Comparison of ENCODE assay signal across 14 cellular contexts in genomic region chr4:125714845-125715244, GRCh38.
"Had no signal": no experiment of that assay in that cellular context is flagged by ENCODE, and none has a peak within 500 bp of the region (broad histone marks: within the 10 kb centered on the region; RNA-seq: fewer than 3 reads in every experiment).

No MANE protein-coding gene starts in this region.

- ATAC-seq: activated CD8-positive, alpha-beta memory T cell treated with anti-CD3 and anti-CD28 coated beads, Interleukin-2, amount 10 ng/mL, durations not matched to agents 7 days and 5 days; activated naive CD8-positive, alpha-beta T cell treated with anti-CD3 and anti-CD28 coated beads, Interleukin-2, amount 50 U/mL, for 24 hours; left colon; lower lobe of right lung; stimulated activated effector memory CD8-positive, alpha-beta T cell treated with anti-CD3 and anti-CD28 coated beads, Interleukin-12 subunit alpha, Interleukin-12 subunit beta, amount 100 ng/mL, for 72 hours had no signal

- DNase-seq: activated CD4-positive, alpha-beta memory T cell treated with anti-CD3 and anti-CD28 coated beads for 36 hours; activated CD8-positive, alpha-beta memory T cell treated with anti-CD3 and anti-CD28 coated beads, Interleukin-2, amount 10 ng/mL, durations not matched to agents 7 days and 5 days; activated naive CD4-positive, alpha-beta T cell treated with anti-CD3 and anti-CD28 coated beads for 36 hours; activated naive CD8-positive, alpha-beta T cell treated with anti-CD3 and anti-CD28 coated beads, Interleukin-2, amount 50 U/mL, for 24 hours; activated T-cell treated with anti-CD3 and anti-CD28 coated beads, Interleukin-2, amount 50 U/mL, for 1 hour; dermis blood vessel endothelial cell; hippocampal formation; left colon; lower lobe of right lung; midbrain; sigmoid colon had no signal

- H3K4me3 ChIP-seq: ascending aorta, breast epithelium, lower lobe of right lung, sigmoid colon had no signal

- H3K36me3 ChIP-seq: ascending aorta, breast epithelium, lower lobe of right lung, sigmoid colon had no signal

- H3K4me1 ChIP-seq: ascending aorta, breast epithelium, lower lobe of right lung, sigmoid colon had no signal

- H3K27me3 ChIP-seq: ascending aorta, breast epithelium, sigmoid colon had no signal

- H3K9me3 ChIP-seq: ascending aorta, breast epithelium, lower lobe of right lung had no signal

- H3K27ac ChIP-seq: ascending aorta, breast epithelium, lower lobe of right lung, sigmoid colon had no signal
